Comparison of ENCODE assay signal across 8 cellular contexts in genomic region chr14:55102141-55102547, GRCh38. TPM values are rescaled to one million over a fixed set of nuclear protein-coding genes. Genes with fewer than 3 reads are reported as not detected.
DNase-seq lines count a peak whose midpoint lies in the region; ATAC-seq and TF ChIP-seq lines count a peak whose summit lies in the region.

No MANE protein-coding gene starts in this region.

- POLR2A ChIA-PET in CD4-positive, alpha-beta T cell (lab: Charles Lee) = interaction anchor here (0.9 to 2.2 kb wide), 5 partner anchors 8 to 75 kb away, joined by 3 to 12 read pairs (median 7); partner anchors contain the start of genes LGALS3, MAPK1IP1L, SOCS4 and WDHD1

- CTCF ChIA-PET in CD4-positive, alpha-beta T cell (lab: Charles Lee) = interaction anchor here (0.6 to 2.4 kb wide), 5 partner anchors 13 to 67 kb away, joined by 3 to 14 read pairs (median 4); partner anchors contain the start of gene MAPK1IP1L

- no peaks in the 10 kb centered on the region for H3K4me1 ChIP-seq in urinary bladder (ENCODE audit: insufficient read depth)

- H3K36me3 ChIP-seq in urinary bladder (ENCODE audit: insufficient read depth) = no peaks in the 10 kb centered on the region

- 3% methylated on average over 7 of the region's 7 CpGs for WGBS in urinary bladder

- peak overlapping the region; percentile 94 for H3K27ac Mint-ChIP-seq in CD4-positive, alpha-beta T cell
- H3K27ac Mint-ChIP-seq in naive B cell = peak overlapping the region in 2 of 6 donors; percentile 49 to 86

- H3K27me3 ChIP-seq in CD4-positive, alpha-beta T cell (ENCODE audit: control insufficient read depth, insufficient read depth, low read length) = no peaks in the 10 kb centered on the region

- H3K4me3 ChIP-seq in urinary bladder (ENCODE audit: low read depth, low read length) = no peak overlapping the region

- H3K27ac ChIP-seq in CD4-positive, alpha-beta T cell (ENCODE audit: low read depth, low read length) = no peak overlapping the region
- H3K27ac ChIP-seq in urinary bladder (ENCODE audit: low read depth) = peak overlapping the region; percentile 83

- H3K36me3 Mint-ChIP-seq in CD4-positive, alpha-beta T cell (ENCODE audit: low read depth) = no peaks in the 10 kb centered on the region
- peaks cover 0 to 6% of the 10 kb centered on the region in 2 donors for H3K36me3 Mint-ChIP-seq in naive B cell

- H3K4me3 Mint-ChIP-seq in CD4-positive, alpha-beta T cell = peak overlapping the region; percentile 59
- H3K4me3 Mint-ChIP-seq in naive B cell = peak overlapping the region in 3 of 8 donors; percentile 12 to 32 (median 25)

- TF ChIP-seq CTCF in CD4-positive, alpha-beta T cell (IDR thresholded peaks at IDR 0.05) = no peak

- H3K9me3 ChIP-seq in CD4-positive, alpha-beta T cell (ENCODE audit: control insufficient read depth, low read length) = no peaks in the 10 kb centered on the region

- intact Hi-C loops in CD4-positive, alpha-beta T cell (cut with DNase I, micrococcal nuclease) = no loop called here

- peaks cover 5% of the 10 kb centered on the region for H3K9me3 Mint-ChIP-seq in CD4-positive, alpha-beta T cell
- H3K9me3 Mint-ChIP-seq in naive B cell = peaks cover 0 to 5% (median 0%) of the 10 kb centered on the region in 7 donors

- TF ChIP-seq POLR2A in GM19193 (IDR thresholded peaks at IDR 0.05; ENCODE audit: extremely low read depth, insufficient read depth, insufficient read length) = peak; percentile 81

- H3K4me1 Mint-ChIP-seq in CD4-positive, alpha-beta T cell (ENCODE audit: low read depth) = peaks cover 51% of the 10 kb centered on the region
- H3K4me1 Mint-ChIP-seq in naive B cell = peaks cover 21 to 46% (median 23%) of the 10 kb centered on the region in 3 donors

- ATAC-seq in CD4-positive, alpha-beta T cell (ENCODE audit: poor library complexity) = peak; percentile 61
- ATAC-seq in HG03175 (IDR thresholded peaks at IDR 0.05; ENCODE audit: unreplicated experiment) (peak; percentile 82), esophagus mucosa (peak; percentile 75), naive B cell (ENCODE audit: low read depth in 2 of 2) (peak; percentile 88 to 94)

- peak in 8 of 10 experiments; percentile 15 to 46 (median 31) for DNase-seq in CD4-positive, alpha-beta T cell
- peak; percentile 56 to 93 for DNase-seq in NCI-H446 (lab: John Stamatoyannopoulos, UW)
- DNase-seq in activated CD8-positive, alpha-beta memory T cell treated with anti-CD3 and anti-CD28 coated beads, Interleukin-2, amount 50 U/mL, for 1 hour (ENCODE audit: extremely low read depth) = peak; percentile 8
- DNase-seq in naive B cell = peak; percentile 40

- H3K27me3 Mint-ChIP-seq in CD4-positive, alpha-beta T cell = no peaks in the 10 kb centered on the region
- no peaks in the 10 kb centered on the region for H3K27me3 Mint-ChIP-seq in naive B cell

RNA-seq across cellular contexts. Expression of gene LGALS3, which starts 26.9 kb away (rescaled TPM):
- total RNA-seq in CD4-positive, alpha-beta T cell = 10 to 100 TPM; 11.7 to 12.1 TPM
- total RNA-seq in esophagus mucosa = 211 TPM
- 1 to 10 TPM; 2.4 to 8.7 (median 4.8) TPM for polyA plus RNA-seq in naive B cell (ENCODE audit: low read depth in 6 of 6)
- total RNA-seq in urinary bladder = 81.3 TPM
- polyA plus RNA-seq in urinary bladder = 427 TPM

RNA-seq across cellular contexts. Expression of gene MAPK1IP1L, which starts 50.7 kb away (rescaled TPM):
- total RNA-seq in CD4-positive, alpha-beta T cell = 100 to 1,000 TPM; 198 to 207 TPM
- total RNA-seq in esophagus mucosa = 58.4 TPM
- 100 to 1,000 TPM; 104 to 140 (median 117) TPM for polyA plus RNA-seq in naive B cell (ENCODE audit: low read depth in 6 of 6)
- 38.3 TPM for total RNA-seq in urinary bladder
- 56.1 TPM for polyA plus RNA-seq in urinary bladder

Comparison
In these comparisons a context has a peak if more than half of its experiments do, and no peak if none do; other contexts are left out.
1. DNase-seq: peak in every context shown above with its lines; median percentile 74 in NCI-H446; 40 in naive B cell; 31 in CD4-positive, alpha-beta T cell; 8 in activated CD8-positive, alpha-beta memory T cell treated with anti-CD3 and anti-CD28 coated beads, Interleukin-2, amount 50 U/mL, for 1 hour.